10 cellular contexts compared by ENCODE assay signal in genomic region chr12:47774664-47775063, GRCh38. TPM values are rescaled to one million over a fixed set of nuclear protein-coding genes. Genes with fewer than 3 reads are reported as not detected.
DNase-seq lines count a peak whose midpoint lies in the region; ATAC-seq and TF ChIP-seq lines count a peak whose summit lies in the region.
"Had no signal": no experiment of that assay in that cellular context is flagged by ENCODE, and none has a peak within 500 bp of the region (broad histone marks: within the 10 kb centered on the region; RNA-seq: fewer than 3 reads in every experiment).

No MANE protein-coding gene starts in this region.

- H3K27ac ChIP-seq in SK-N-MC: no peak overlapping the region
- H3K27ac ChIP-seq in esophagus muscularis mucosa (replicated peaks in 1 of 4): peak overlapping the region; percentile 75 to 84 (median 80)
- H3K27ac ChIP-seq in GM23248: no peak overlapping the region
- H3K27ac ChIP-seq in foreskin keratinocyte: no peak overlapping the region

- WGBS in esophagus muscularis mucosa: 91% methylated on average over 7 of the region's 7 CpGs
- 97 to 99% methylated on average over 7 of the region's 7 CpGs for WGBS in GM23248 (ENCODE audit: low coverage in 1 of 2, low lambda C conversion rate in 2 of 2, missing lambda C conversion rate in 2 of 2), 2 experiments

- no peaks in the 10 kb centered on the region for H3K79me2 ChIP-seq in GM23248 (ENCODE audit: insufficient read depth)

- H3K9me2 ChIP-seq in GM23248 (ENCODE audit: insufficient read depth): no peaks in the 10 kb centered on the region

- no peaks in the 10 kb centered on the region for H3K9me3 Mint-ChIP-seq in HFFc6
- no peaks in the 10 kb centered on the region for H3K9me3 Mint-ChIP-seq in stimulated activated memory B cell treated with anti-CD40 and anti-IgM and Interleukin-4, amounts not matched to agents 10 μg/mL and 1 μg/mL and 100 μg/mL, for 72 hours

- in situ Hi-C loops in GM23248 (cut with MboI): no loop called here

- no peak for TF ChIP-seq POLR2A in esophagus muscularis mucosa (IDR thresholded peaks at IDR 0.05; ENCODE audit: low read depth)

- intact Hi-C loops in esophagus muscularis mucosa (cut with DNase I): loop anchor here (5.0 kb wide), 2 partner anchors 32 to 57 kb away; no protein-coding TSS in a partner anchor

- H3K4me2 ChIP-seq in GM23248 (ENCODE audit: unreplicated experiment): no peak overlapping the region

- H3K4me1 ChIP-seq in esophagus muscularis mucosa (peaks cover 64 to 83% (median 77%) of the 10 kb centered on the region in 4 donors), GM23248 (ENCODE audit: insufficient read depth) (peaks cover 40% of the 10 kb centered on the region), foreskin keratinocyte (peaks cover 7% of the 10 kb centered on the region)

- H3K36me3 ChIP-seq in SK-N-MC (ENCODE audit: insufficient read depth, low read length): no peaks in the 10 kb centered on the region
- no peaks in the 10 kb centered on the region for H3K36me3 ChIP-seq in esophagus muscularis mucosa
- H3K36me3 ChIP-seq in GM23248 (ENCODE audit: low read depth): no peaks in the 10 kb centered on the region

- H3K36me3 Mint-ChIP-seq in HFFc6 (ENCODE audit: low read depth): peaks cover 5% of the 10 kb centered on the region; the same call in 1 of the 2 replicates
- H3K36me3 Mint-ChIP-seq in stimulated activated memory B cell treated with anti-CD40 and anti-IgM and Interleukin-4, amounts not matched to agents 10 μg/mL and 1 μg/mL and 100 μg/mL, for 72 hours: no peaks in the 10 kb centered on the region

- H3K27ac Mint-ChIP-seq in HFFc6: peak overlapping the region; percentile 96
- H3K27ac Mint-ChIP-seq in stimulated activated memory B cell treated with anti-CD40 and anti-IgM and Interleukin-4, amounts not matched to agents 10 μg/mL and 1 μg/mL and 100 μg/mL, for 72 hours: peak overlapping the region; percentile 58

- H3K9ac ChIP-seq in SK-N-MC (ENCODE audit: insufficient read length) (no peak overlapping the region), GM23248 (no peak overlapping the region)

- no peaks in the 10 kb centered on the region for H4K20me1 ChIP-seq in GM23248 (ENCODE audit: insufficient read depth)

- no peaks in the 10 kb centered on the region for H3K27me3 ChIP-seq in esophagus muscularis mucosa
- no peaks in the 10 kb centered on the region for H3K27me3 ChIP-seq in GM23248 (replicated peaks; ENCODE audit: insufficient read depth)
- no peaks in the 10 kb centered on the region for H3K27me3 ChIP-seq in foreskin keratinocyte

- peaks cover 20% of the 10 kb centered on the region for H3K27me3 Mint-ChIP-seq in HFFc6 (ENCODE audit: insufficient read depth)
- no peaks in the 10 kb centered on the region for H3K27me3 Mint-ChIP-seq in stimulated activated memory B cell treated with anti-CD40 and anti-IgM and Interleukin-4, amounts not matched to agents 10 μg/mL and 1 μg/mL and 100 μg/mL, for 72 hours

- TF ChIP-seq CTCF in HFFc6 (IDR thresholded peaks at IDR 0.05) (no peak), esophagus muscularis mucosa (IDR thresholded peaks at IDR 0.05) (no peak), foreskin keratinocyte (conservative IDR thresholded peaks at IDR 0.05) (no peak)

- H2AFZ ChIP-seq in GM23248: no peak overlapping the region

- DNase-seq in HFFc6 (no peak), SK-N-MC (ENCODE audit: low read depth, low spot score) (no peak), esophagus muscularis mucosa (ENCODE audit: extremely low spot score) (no peak), GM03348 (ENCODE audit: low spot score) (no peak), GM23248 (no peak), foreskin keratinocyte (no peak)
- DNase-seq: effector CD4-positive, alpha-beta T cell; NCI-H2227 treated with DMSO at 0.1 percent for 48 hours had no signal

- peak overlapping the region; percentile 91 for H3K4me3 ChIP-seq in SK-N-MC
- H3K4me3 ChIP-seq in esophagus muscularis mucosa: peak overlapping the region in 1 of 4 donors; percentile 95
- H3K4me3 ChIP-seq in GM23248: no peak overlapping the region

- H3F3A ChIP-seq in GM23248 (ENCODE audit: insufficient read depth): peaks cover 14% of the 10 kb centered on the region

- H3K9me3 ChIP-seq in SK-N-MC (ENCODE audit: low read depth, low read length): no peaks in the 10 kb centered on the region
- H3K9me3 ChIP-seq in esophagus muscularis mucosa: no peaks in the 10 kb centered on the region
- no peaks in the 10 kb centered on the region for H3K9me3 ChIP-seq in GM23248 (ENCODE audit: low read depth)

- peak overlapping the region; percentile 91; the same call in 1 of the 2 replicates for H3K4me3 Mint-ChIP-seq in HFFc6
- H3K4me3 Mint-ChIP-seq in stimulated activated memory B cell treated with anti-CD40 and anti-IgM and Interleukin-4, amounts not matched to agents 10 μg/mL and 1 μg/mL and 100 μg/mL, for 72 hours: peak overlapping the region; percentile 85

- H3K4me1 Mint-ChIP-seq in HFFc6 (ENCODE audit: low read depth): peaks cover 60% of the 10 kb centered on the region
- peaks cover 60% of the 10 kb centered on the region for H3K4me1 Mint-ChIP-seq in stimulated activated memory B cell treated with anti-CD40 and anti-IgM and Interleukin-4, amounts not matched to agents 10 μg/mL and 1 μg/mL and 100 μg/mL, for 72 hours

- no peak for TF ChIP-seq EP300 in esophagus muscularis mucosa (IDR thresholded peaks at IDR 0.05)

- no peak for ATAC-seq in stimulated activated memory B cell treated with anti-CD40 and anti-IgM and Interleukin-4, amounts not matched to agents 10 μg/mL and 1 μg/mL and 100 μg/mL, for 72 hours
- ATAC-seq in foreskin keratinocyte: no peak

RNA-seq across cellular contexts. Expression of gene SLC48A1, which starts 1.6 kb away (rescaled TPM):
- 10 to 100 TPM; 18.8 to 24.5 (median 21.0) TPM for total RNA-seq in HFFc6 (2021; fragmentation: NEBNext Ultra II Directional; extraction: Animal tissue kit (Norgen Biotek cat#: 25700))
- total RNA-seq in esophagus muscularis mucosa (10 to 100 TPM; 34.5 to 56.0 (median 40.7) TPM), foreskin keratinocyte (14.5 and 14.9 TPM in 2 replicates)
- total RNA-seq in GM23248 (2014; rRNA removed; shearing (Covaris generic)): 16.4 and 20.9 TPM in 2 replicates
- polyA plus RNA-seq in GM23248 (2016; fragmentation: Nextera tagmentation; extraction: Ambion mirVana) (19.1 and 21.8 TPM in 2 replicates), foreskin keratinocyte (12.0 and 13.2 TPM in 2 replicates)

RNA-seq across cellular contexts. Expression of gene RAPGEF3, which starts 16.0 kb away (rescaled TPM):
- total RNA-seq in HFFc6 (2021; fragmentation: NEBNext Ultra II Directional; extraction: Animal tissue kit (Norgen Biotek cat#: 25700)): 1 to 10 TPM; 2.0 to 4.1 (median 3.1) TPM
- 10 to 100 TPM; 18.3 to 48.2 (median 32.5) TPM for total RNA-seq in esophagus muscularis mucosa
- 1.3 and 3.7 TPM in 2 replicates for total RNA-seq in GM23248 (2014; rRNA removed; shearing (Covaris generic))
- 1.1 and 1.4 TPM in 2 replicates for polyA plus RNA-seq in GM23248 (2016; fragmentation: Nextera tagmentation; extraction: Ambion mirVana)
- 7.7 and 8.1 TPM in 2 replicates for total RNA-seq in foreskin keratinocyte
- polyA plus RNA-seq in foreskin keratinocyte: 6.0 and 6.5 TPM in 2 replicates

RNA-seq across cellular contexts. Expression of gene HDAC7, which starts 45.0 kb away (rescaled TPM):
- 100 to 1,000 TPM; 104 to 120 (median 108) TPM for total RNA-seq in HFFc6 (2021; fragmentation: NEBNext Ultra II Directional; extraction: Animal tissue kit (Norgen Biotek cat#: 25700))
- total RNA-seq in esophagus muscularis mucosa: 100 to 1,000 TPM in 1 of 4 donors, 10 to 100 TPM in 3; 58.3 to 105 (median 82.5) TPM
- total RNA-seq in GM23248 (2014; rRNA removed; shearing (Covaris generic)): 62.9 and 72.3 TPM in 2 replicates
- polyA plus RNA-seq in GM23248 (2016; fragmentation: Nextera tagmentation; extraction: Ambion mirVana): 45.3 and 46.2 TPM in 2 replicates
- 52.3 and 55.8 TPM in 2 replicates for total RNA-seq in foreskin keratinocyte
- 47.3 and 51.7 TPM in 2 replicates for polyA plus RNA-seq in foreskin keratinocyte

RNA-seq across cellular contexts. Expression of gene ENDOU, which starts 49.4 kb away (rescaled TPM):
- total RNA-seq in HFFc6 (2021; fragmentation: NEBNext Ultra II Directional; extraction: Animal tissue kit (Norgen Biotek cat#: 25700)): under 1 TPM in 1 of 6 experiments, not detected in 5; 0.11 TPM
- 1 to 10 TPM in 1 of 4 donors, under 1 TPM in 1, not detected in 2; 0.39 to 2.0 TPM for total RNA-seq in esophagus muscularis mucosa
- 0.22 TPM in 1 of 2 replicates, not detected in the other for total RNA-seq in GM23248 (2014; rRNA removed; shearing (Covaris generic))
- 0.10 TPM in 1 of 2 replicates, not detected in the other for polyA plus RNA-seq in GM23248 (2016; fragmentation: Nextera tagmentation; extraction: Ambion mirVana)
- total RNA-seq in foreskin keratinocyte: 0.28 and 0.34 TPM in 2 replicates
- 0.14 and 0.21 TPM in 2 replicates for polyA plus RNA-seq in foreskin keratinocyte
- total RNA-seq: occipital lobe had no signal

Comparison
In these comparisons a context has a peak if more than half of its experiments do, and no peak if none do; other contexts are left out.
1. H3K27ac ChIP-seq: peak in esophagus muscularis mucosa (4 of 4); none in SK-N-MC (single experiment), GM23248 (single experiment) and foreskin keratinocyte (single experiment).